In genomic region chr7:44998153-44998871, GRCh38 we compare ENCODE assay signal across 1 cellular context.
TF ChIP-seq lines count a peak whose summit lies in the region.

No MANE protein-coding gene starts in this region.

TF ChIP-seq in endothelial cell of umbilical vein, 7 proteins besides CTCF, POLR2A, EP300 and RAD21 (continued from another document):
- TF ChIP-seq MAX (IDR thresholded peaks at IDR 0.05; ENCODE audit: insufficient read depth, insufficient read length) (no peak), MYC (IDR thresholded peaks at IDR 0.05; ENCODE audit: low read depth, low read length) (no peak), POLR2AphosphoS5 (IDR thresholded peaks at IDR 0.05; ENCODE audit: insufficient read depth, low read depth, low read length) (no peak), EZH2 (IDR thresholded peaks at IDR 0.05; ENCODE audit: borderline replicate concordance, low read depth, low read length, severe bottlenecking) (no peak)
